In the genomic region with DNA sequence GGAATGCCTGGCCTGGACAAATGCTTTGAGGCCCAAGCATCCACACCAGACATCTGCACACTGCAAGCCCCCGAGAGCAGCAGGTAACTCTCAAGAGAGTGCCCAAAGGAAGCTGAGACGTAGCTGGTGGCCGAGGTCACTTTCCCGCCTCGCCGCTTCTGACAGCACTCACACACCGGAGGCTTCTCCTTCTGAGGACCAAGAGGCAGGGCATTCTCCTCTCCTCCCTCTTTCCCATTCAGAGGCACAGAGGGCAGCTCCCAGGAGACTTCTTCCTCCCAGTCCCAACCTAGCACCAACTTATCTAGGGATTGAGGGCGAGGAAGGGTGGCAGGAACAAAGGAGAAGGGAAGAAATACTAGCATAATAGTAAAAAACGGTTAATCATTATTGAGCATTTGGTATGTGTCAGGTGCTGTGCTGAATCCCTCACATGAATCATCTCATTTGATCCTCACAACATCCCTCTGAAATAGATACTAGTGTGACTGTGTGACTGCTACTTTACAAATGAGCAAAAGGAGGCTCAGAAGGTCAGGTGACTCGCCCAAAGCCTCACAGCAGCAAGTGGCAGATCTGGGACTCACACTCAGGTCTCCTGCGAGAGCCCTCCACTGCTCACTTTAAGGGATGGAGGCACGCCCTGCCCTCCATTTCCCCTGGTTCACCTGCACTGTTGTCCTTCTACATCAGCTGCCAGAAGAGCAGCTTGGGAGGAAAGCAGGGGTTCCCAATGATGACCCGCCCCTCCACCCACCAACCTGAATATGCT, we compare ENCODE assay signal across 8 cellular contexts. TPM values are rescaled to one million over a fixed set of nuclear protein-coding genes. Genes with fewer than 3 reads are reported as not detected.
A peak's percentile ranks its signal among the peaks of the same experiment; 100 is the strongest.
DNase-seq lines count a peak whose midpoint lies in the region; ATAC-seq and TF ChIP-seq lines count a peak whose summit lies in the region.

No MANE protein-coding gene starts in this region.

- no peak overlapping the region for H2BK12ac ChIP-seq in neuronal stem cell (ENCODE audit: low read length)

- no peak overlapping the region for H4K8ac ChIP-seq in neuronal stem cell (ENCODE audit: low read depth, low read length)

- H3K4me3 ChIP-seq in neuronal stem cell (ENCODE audit: low read length in 2 of 2) = no peak overlapping the region

- no peak overlapping the region for H4K91ac ChIP-seq in neuronal stem cell (ENCODE audit: low read depth, low read length, poor library complexity)

- ATAC-seq in GM18870 (IDR thresholded peaks at IDR 0.05; ENCODE audit: unreplicated experiment) (no peak), GM21825 (IDR thresholded peaks at IDR 0.05; ENCODE audit: unreplicated experiment) (no peak)

- no peak overlapping the region for H3K4ac ChIP-seq in neuronal stem cell (ENCODE audit: low read length)

- no peaks in the 10 kb centered on the region for H3K36me3 ChIP-seq in neuronal stem cell (replicated peaks in 1 of 2; ENCODE audit: control insufficient read depth in 2 of 2, insufficient read depth in 2 of 2, low read length in 2 of 2)

- no peak overlapping the region for H3K27ac ChIP-seq in neuronal stem cell (replicated peaks; ENCODE audit: low read length)

- no peak overlapping the region for H3K14ac ChIP-seq in neuronal stem cell (ENCODE audit: low read length)

- H2BK120ac ChIP-seq in neuronal stem cell (ENCODE audit: low read depth, low read length) = no peak overlapping the region

- peak overlapping the region; percentile 62 for H2BK5ac ChIP-seq in neuronal stem cell (ENCODE audit: low read length)

- peak overlapping the region; percentile 59 for H2BK15ac ChIP-seq in neuronal stem cell (ENCODE audit: low read length)

- H3K4me1 ChIP-seq in neuronal stem cell (ENCODE audit: control insufficient read depth in 2 of 2, insufficient read depth in 1 of 2, low read depth in 1 of 2, low read length in 2 of 2) = peaks cover 36 to 37% of the 10 kb centered on the region in 2 donors

- H2AK5ac ChIP-seq in neuronal stem cell (ENCODE audit: low read depth, low read length) = peak overlapping the region; percentile 65

- H3K23ac ChIP-seq in neuronal stem cell (ENCODE audit: low read depth, low read length, poor library complexity) = peak overlapping the region; percentile 14

- peak overlapping the region; percentile 53 for H3K18ac ChIP-seq in neuronal stem cell (ENCODE audit: low read length)

- peaks cover 2% of the 10 kb centered on the region for H3K79me1 ChIP-seq in neuronal stem cell (ENCODE audit: low read depth, low read length)

- H3K27me3 ChIP-seq in neuronal stem cell (ENCODE audit: control insufficient read depth in 3 of 3, insufficient read depth in 3 of 3, low read depth in 1 of 3, low read length in 3 of 3) = no peaks in the 10 kb centered on the region

- no peak for TF ChIP-seq CTCF in GM10266 (IDR thresholded peaks at IDR 0.05; ENCODE audit: control insufficient read depth, insufficient read depth, low read depth, missing control alignments)

- no peak overlapping the region for H3K4me2 ChIP-seq in neuronal stem cell (ENCODE audit: insufficient read depth, low read length, poor library complexity, severe bottlenecking)

- H3K9me3 ChIP-seq in neuronal stem cell (replicated peaks in 1 of 2; ENCODE audit: control insufficient read depth in 2 of 2, insufficient read depth in 1 of 2, low read depth in 1 of 2, low read length in 2 of 2) = no peaks in the 10 kb centered on the region

- no peak overlapping the region for H2AFZ ChIP-seq in neuronal stem cell (ENCODE audit: low read length)

- no CpG with 5 or more reads among the region's 13 CpGs for WGBS in neuronal stem cell (ENCODE audit: extremely low coverage in 2 of 2, insufficient read length in 2 of 2, insufficient replicate concordance in 1 of 2), 2 donors

- peak overlapping the region; percentile 53 for H3K9ac ChIP-seq in neuronal stem cell (ENCODE audit: low read depth, low read length, poor library complexity)

- DNase-seq in GM10266 (ENCODE audit: extremely low spot score) (peak; percentile 51), MV-4-11 (lab: John Stamatoyannopoulos, UW) (peak; percentile 52), neuronal stem cell (ENCODE audit: low spot score) (no peak), hepatic stellate cell (ENCODE audit: low spot score) (no peak), cortex of kidney (lab: John Stamatoyannopoulos, UW) (no peak)
- DNase-seq in activated naive CD8-positive, alpha-beta T cell treated with anti-CD3 and anti-CD28 coated beads, Interleukin-2, amount 50 U/mL, for 16 hours (ENCODE audit: low read depth, low spot score) = peak; percentile 24

RNA-seq across cellular contexts. Expression of gene MYO18A, which starts 41.8 kb away (rescaled TPM):
- polyA plus RNA-seq in neuronal stem cell (2013, experiment 1 of 2) = 12.3 TPM
- polyA plus RNA-seq in neuronal stem cell (2013, experiment 2 of 2) = 12.3 TPM

Comparison
In these comparisons a context has a peak if more than half of its experiments do, and no peak if none do; other contexts are left out.
1. DNase-seq: peak in GM10266 (single experiment), MV-4-11 (single experiment) and activated naive CD8-positive, alpha-beta T cell treated with anti-CD3 and anti-CD28 coated beads, Interleukin-2, amount 50 U/mL, for 16 hours (single experiment); none in neuronal stem cell (single experiment), hepatic stellate cell (single experiment) and cortex of kidney (single experiment).